ENCODE assay signal across 1 cellular context in genomic region chr17:78214706-78215061, GRCh38.
TF ChIP-seq lines count a peak whose summit lies in the region.

No MANE protein-coding gene starts in this region.

TF ChIP-seq in HepG2, 621 proteins besides CTCF, POLR2A, EP300 and RAD21:
- TF ChIP-seq ZSCAN29 (CRISPR knock-in tag; conservative IDR thresholded peaks at IDR 0.05) (0 out of 2 replicates have a peak, but pooled peaks have one; percentile 28), ZNF678 (CRISPR knock-in tag; IDR thresholded peaks at IDR 0.05) (0 out of 2 replicates have a peak, but pooled peaks have one; percentile 39), HMGXB4 (CRISPR knock-in tag; IDR thresholded peaks at IDR 0.05; ENCODE audit: borderline replicate concordance in 1 of 2, low read depth in 1 of 2) (0 out of 4 replicates have a peak, but pooled peaks of 1 of the 2 experiments have one; percentile 7), THAP11 (CRISPR knock-in tag; IDR thresholded peaks at IDR 0.05) (no peak), ZBTB46 (CRISPR knock-in tag; IDR thresholded peaks at IDR 0.05; ENCODE audit: borderline replicate concordance) (0 out of 2 replicates have a peak, but pooled peaks have one; percentile 8), ZNF224 (CRISPR knock-in tag; IDR thresholded peaks at IDR 0.05) (no peak), ZSCAN22 (CRISPR knock-in tag; IDR thresholded peaks at IDR 0.05) (peak; percentile 41; the same call in 1 of the 2 replicates), ZNF337 (CRISPR knock-in tag; IDR thresholded peaks at IDR 0.05; ENCODE audit: borderline replicate concordance, low read depth) (no peak), ZNF136 (CRISPR knock-in tag; IDR thresholded peaks at IDR 0.05; ENCODE audit: low read depth) (no peak)
